In genomic region chr3:172848910-172849309, GRCh38 we compare ENCODE assay signal across 20 cellular contexts.
DNase-seq lines count a peak whose midpoint lies in the region; ATAC-seq and TF ChIP-seq lines count a peak whose summit lies in the region.
"Had no signal": no experiment of that assay in that cellular context is flagged by ENCODE, and none has a peak within 500 bp of the region (broad histone marks: within the 10 kb centered on the region; RNA-seq: fewer than 3 reads in every experiment).

No MANE protein-coding gene starts in this region.

- dilution Hi-C loops in IMR-90 (cut with HindIII; ENCODE audit: low sequenced_read_pairs, unreplicated experiment): no loop called here

- H3K27me3 ChIP-seq in ACC112 (ENCODE audit: insufficient read depth, low read length) (peaks cover 21% of the 10 kb centered on the region), IMR-90 (ENCODE audit: control insufficient read depth, insufficient read depth, low read length) (peaks cover 4% of the 10 kb centered on the region; the same call in 1 of the 2 replicates)
- H3K27me3 ChIP-seq: heart left ventricle, Peyer's patch had no signal

- no TSS peak for BruUV-seq in IMR-90 (replicated peaks; lab: Mats Ljungman, UMichigan)

- H3K27ac ChIP-seq in ACC112 (ENCODE audit: low read depth, low read length) (peak overlapping the region; percentile 22; the same call in 1 of the 2 replicates), IMR-90 (ENCODE audit: insufficient read depth, low read length) (no peak overlapping the region)
- H3K27ac ChIP-seq: heart left ventricle, parathyroid adenoma, Peyer's patch had no signal

- H3K36me3 ChIP-seq in ACC112 (ENCODE audit: insufficient read depth, low read length): no peaks in the 10 kb centered on the region
- no peaks in the 10 kb centered on the region for H3K36me3 ChIP-seq in IMR-90 (ENCODE audit: control insufficient read depth, insufficient read depth, low read length)
- H3K36me3 ChIP-seq: heart left ventricle, Peyer's patch had no signal

- POLR2A ChIA-PET in IMR-90 (lab: Charles Lee; ENCODE audit: unreplicated experiment): no interaction called here

- H3K9me3 Mint-ChIP-seq in type B pancreatic cell: no peaks in the 10 kb centered on the region
- H3K9me3 Mint-ChIP-seq: activated naive CD4-positive, alpha-beta T cell treated with anti-CD3 and anti-CD28 coated beads for 36 hours; endodermal cell; T-helper 1 cell treated with Interleukin-12 subunit alpha and Interleukin-12 subunit beta and Interleukin-4 antibody, amounts not matched to agents 30 μg/mL and 1 μg/mL, for 36 hours had no signal

- no peaks in the 10 kb centered on the region for H3K36me3 Mint-ChIP-seq in type B pancreatic cell

- H3K79me2 ChIP-seq in ACC112 (ENCODE audit: control insufficient read depth, insufficient read depth, low read length, unreplicated experiment): no peaks in the 10 kb centered on the region
- H3K79me2 ChIP-seq: parathyroid adenoma had no signal

- no peak overlapping the region for H4K8ac ChIP-seq in IMR-90 (ENCODE audit: low read depth in 2 of 2, low read length in 2 of 2)

- no peak for TF ChIP-seq RAD21 in IMR-90 (IDR thresholded peaks at IDR 0.05; ENCODE audit: low read length)

- in situ Hi-C loops in IMR-90 (cut with MboI; ENCODE audit: low sequenced_read_pairs): no loop called here
- in situ Hi-C loops in astrocyte of the spinal cord (cut with HindIII; ENCODE audit: low sequenced_read_pairs): no loop called here

- no peak overlapping the region for H3K4me2 ChIP-seq in IMR-90 (ENCODE audit: low read depth, low read length)

- no peak overlapping the region for H2BK15ac ChIP-seq in IMR-90 (ENCODE audit: low read depth, low read length)

- H3K27me3 Mint-ChIP-seq in type B pancreatic cell: no peaks in the 10 kb centered on the region

- DNase-seq in IMR-90: peak; percentile 10
- DNase-seq in astrocyte of the spinal cord (ENCODE audit: low read depth, low spot score): peak; percentile 53
- DNase-seq in glomerular visceral epithelial cell (ENCODE audit: extremely low spot score): peak; percentile 18
- no peak for DNase-seq in type B pancreatic cell (ENCODE audit: extremely low spot score, unreplicated experiment)
- DNase-seq in amygdala (lab: John Stamatoyannopoulos, UW): no peak
- DNase-seq in NCI-H510A (lab: John Stamatoyannopoulos, UW): no peak
- no peak for DNase-seq in MV-4-11 (lab: John Stamatoyannopoulos, UW)
- DNase-seq: ACHN; activated naive CD4-positive, alpha-beta T cell treated with anti-CD3 and anti-CD28 coated beads for 36 hours; Calu3; endodermal cell; heart left ventricle; Kasumi-1; left colon; NCI-H1694 treated with DMSO at 0.1 percent for 48 hours; NCI-H748 treated with DMSO at 0.1 percent for 48 hours; Peyer's patch had no signal

- no peak overlapping the region for H3K27ac Mint-ChIP-seq in type B pancreatic cell
- H3K27ac Mint-ChIP-seq: activated naive CD4-positive, alpha-beta T cell treated with anti-CD3 and anti-CD28 coated beads for 36 hours; endodermal cell; T-helper 1 cell treated with Interleukin-12 subunit alpha and Interleukin-12 subunit beta and Interleukin-4 antibody, amounts not matched to agents 30 μg/mL and 1 μg/mL, for 36 hours had no signal

- H3K4me1 Mint-ChIP-seq in type B pancreatic cell (ENCODE audit: unreplicated experiment): peaks cover 13% of the 10 kb centered on the region
- H3K4me1 Mint-ChIP-seq: endodermal cell had no signal

- H3K9me3 ChIP-seq in IMR-90 (ENCODE audit: control insufficient read depth, insufficient read depth, low read length): no peaks in the 10 kb centered on the region
- H3K9me3 ChIP-seq: heart left ventricle, Peyer's patch had no signal

- no peak overlapping the region for H2BK20ac ChIP-seq in IMR-90 (ENCODE audit: low read depth, low read length)

- no peak overlapping the region for H3K18ac ChIP-seq in IMR-90 (ENCODE audit: low read depth, low read length)

- H2AFZ ChIP-seq in ACC112 (ENCODE audit: low read length, unreplicated experiment) (no peak overlapping the region), IMR-90 (replicated peaks; ENCODE audit: low read length, poor library complexity) (no peak overlapping the region)
- H2AFZ ChIP-seq: parathyroid adenoma had no signal

- H2AK9ac ChIP-seq in IMR-90 (replicated peaks; ENCODE audit: low read depth, low read length, poor library complexity): no peak overlapping the region

- H3K56ac ChIP-seq in IMR-90 (ENCODE audit: extremely low read depth, insufficient read depth, low read length): no peak overlapping the region

- no peak overlapping the region for H3K9ac ChIP-seq in IMR-90 (ENCODE audit: low read depth, low read length)
- H3K9ac ChIP-seq: parathyroid adenoma had no signal

- no peak overlapping the region for H3K4me3 Mint-ChIP-seq in type B pancreatic cell
- H3K4me3 Mint-ChIP-seq: activated naive CD4-positive, alpha-beta T cell treated with anti-CD3 and anti-CD28 coated beads for 36 hours; endodermal cell; T-helper 1 cell treated with Interleukin-12 subunit alpha and Interleukin-12 subunit beta and Interleukin-4 antibody, amounts not matched to agents 30 μg/mL and 1 μg/mL, for 36 hours had no signal

- H2BK5ac ChIP-seq in IMR-90 (ENCODE audit: low read depth, low read length, poor library complexity, severe bottlenecking): no peak overlapping the region

- no peak overlapping the region for H4K5ac ChIP-seq in IMR-90 (ENCODE audit: low read depth, low read length)

- ATAC-seq in IMR-90 (ENCODE audit: low read depth): no peak
- ATAC-seq: heart left ventricle, left colon had no signal

- H4K91ac ChIP-seq in IMR-90 (ENCODE audit: insufficient read depth, low read depth, low read length): no peak overlapping the region

- H3K9me1 ChIP-seq in IMR-90 (ENCODE audit: insufficient read depth, low read length): no peaks in the 10 kb centered on the region

- no peak overlapping the region for H2BK120ac ChIP-seq in IMR-90 (ENCODE audit: low read depth, low read length)

- H3K4me1 ChIP-seq in ACC112 (ENCODE audit: control insufficient read depth, insufficient read depth, low read length, unreplicated experiment): peaks cover 47% of the 10 kb centered on the region
- no peaks in the 10 kb centered on the region for H3K4me1 ChIP-seq in IMR-90 (ENCODE audit: control insufficient read depth, insufficient read depth, low read length)
- H3K4me1 ChIP-seq: parathyroid adenoma, Peyer's patch had no signal

- no peak overlapping the region for H2AK5ac ChIP-seq in IMR-90 (ENCODE audit: low read depth, low read length)

- TF ChIP-seq POLR2A in IMR-90 (IDR thresholded peaks at IDR 0.05; ENCODE audit: low read depth, low read length): no peak

- no peak overlapping the region for H3K23ac ChIP-seq in IMR-90 (ENCODE audit: low read depth, low read length)

- H3K4me3 ChIP-seq in ACC112 (ENCODE audit: low read depth, low read length): no peak overlapping the region
- no peak overlapping the region for H3K4me3 ChIP-seq in IMR-90 (ENCODE audit: insufficient read depth, low read depth, low read length)
- H3K4me3 ChIP-seq in astrocyte of the spinal cord (ENCODE audit: low read depth, low read length): no peak overlapping the region
- H3K4me3 ChIP-seq: heart left ventricle, Peyer's patch had no signal

- CTCF ChIA-PET in IMR-90 (lab: Yijun Ruan, JAX): interaction anchor here (0.5 kb wide), 1 partner anchor 9 kb away, joined by 3 read pairs; no protein-coding TSS in a partner anchor

- H3K14ac ChIP-seq in IMR-90 (replicated peaks; ENCODE audit: low read depth, low read length): no peak overlapping the region

- no peak overlapping the region for H3K4ac ChIP-seq in IMR-90 (ENCODE audit: low read depth, low read length)

- no peaks in the 10 kb centered on the region for H4K20me1 ChIP-seq in IMR-90 (ENCODE audit: insufficient read depth, low read length)

- intact Hi-C loops in IMR-90 (cut with micrococcal nuclease): no loop called here

- no CpG with 5 or more reads among the region's 1 CpG for WGBS in IMR-90 (ENCODE audit: extremely low coverage in 2 of 2, insufficient read length in 1 of 2), 2 experiments

- no peaks in the 10 kb centered on the region for H3K79me1 ChIP-seq in IMR-90 (ENCODE audit: low read depth in 1 of 2, low read length in 2 of 2)

- TF ChIP-seq CTCF in IMR-90 (conservative IDR thresholded peaks at IDR 0.05; ENCODE audit: low read depth, low read length): no peak
- no peak for TF ChIP-seq CTCF in astrocyte of the spinal cord (IDR thresholded peaks at IDR 0.05; ENCODE audit: low read depth, low read length)
- TF ChIP-seq CTCF in type B pancreatic cell (conservative IDR thresholded peaks at IDR 0.05): no peak

TF ChIP-seq in IMR-90, 13 proteins besides CTCF, POLR2A, EP300 and RAD21:
- TF ChIP-seq RCOR1 (IDR thresholded peaks at IDR 0.05; ENCODE audit: insufficient replicate concordance, low read length) (no peak), NFE2L2 (IDR thresholded peaks at IDR 0.05; ENCODE audit: low read depth, low read length) (no peak), MAZ (IDR thresholded peaks at IDR 0.05; ENCODE audit: borderline replicate concordance, low read depth, low read length) (no peak), CEBPB (IDR thresholded peaks at IDR 0.05; ENCODE audit: low read depth, low read length) (no peak), ELK1 (IDR thresholded peaks at IDR 0.05; ENCODE audit: borderline replicate concordance, low read depth, low read length) (no peak), CHD1 (IDR thresholded peaks at IDR 0.05; ENCODE audit: low read depth, low read length) (no peak), FOS (IDR thresholded peaks at IDR 0.05; ENCODE audit: low read depth, low read length) (no peak), SMC3 (IDR thresholded peaks at IDR 0.05; ENCODE audit: low read depth, low read length) (no peak), USF2 (IDR thresholded peaks at IDR 0.05; ENCODE audit: low read depth, low read length) (no peak), BHLHE40 (IDR thresholded peaks at IDR 0.05; ENCODE audit: low read depth, low read length) (no peak), MAFK (IDR thresholded peaks at IDR 0.05; ENCODE audit: low read depth, low read length) (no peak), MXI1 (IDR thresholded peaks at IDR 0.05; ENCODE audit: borderline replicate concordance, low read depth, low read length) (no peak)

Comparison
In these comparisons a context has a peak if more than half of its experiments do, and no peak if none do; other contexts are left out.
1. DNase-seq: peak in IMR-90 (single experiment), astrocyte of the spinal cord (single experiment) and glomerular visceral epithelial cell (single experiment); none in type B pancreatic cell (single experiment), amygdala (0 of 56), NCI-H510A (single experiment) and MV-4-11 (single experiment).